In genomic region chr13:90171649-90172048, GRCh38 we compare ENCODE assay signal across 20 cellular contexts.
DNase-seq lines count a peak whose midpoint lies in the region; ATAC-seq and TF ChIP-seq lines count a peak whose summit lies in the region.
"Had no signal": no experiment of that assay in that cellular context is flagged by ENCODE, and none has a peak within 500 bp of the region (broad histone marks: within the 10 kb centered on the region; RNA-seq: fewer than 3 reads in every experiment).

No MANE protein-coding gene starts in this region.

- no peaks in the 10 kb centered on the region for H3K9me3 ChIP-seq in mammary epithelial cell (replicated peaks; ENCODE audit: insufficient read depth, low read length)

- H3K9me3 Mint-ChIP-seq in MCF 10A (ENCODE audit: unreplicated experiment) (no peaks in the 10 kb centered on the region), Calu3 (ENCODE audit: low read depth, unreplicated experiment) (no peaks in the 10 kb centered on the region)

- TF ChIP-seq CTCF in mammary epithelial cell (conservative IDR thresholded peaks at IDR 0.05 in 1 of 2, IDR thresholded peaks at IDR 0.05 in 1 of 2; ENCODE audit: extremely low read depth in 1 of 2, insufficient read depth in 1 of 2, low read depth in 1 of 2, low read length in 2 of 2) (no peak), MCF 10A (IDR thresholded peaks at IDR 0.05; ENCODE audit: unreplicated experiment) (no peak), fibroblast of mammary gland (conservative IDR thresholded peaks at IDR 0.05; ENCODE audit: control insufficient read depth, insufficient read depth, low read depth, low read length) (no peak), Calu3 (IDR thresholded peaks at IDR 0.05; ENCODE audit: unreplicated experiment) (no peak)

- no peak overlapping the region for H3K4me2 ChIP-seq in mammary epithelial cell (ENCODE audit: insufficient read depth, low read depth, low read length)
- H3K4me2 ChIP-seq: KMS-11 had no signal

- ATAC-seq in Right ventricle myocardium superior (ENCODE audit: poor library complexity), result no peak
- ATAC-seq: HepG2 had no signal

- POLR2A ChIA-PET in MCF 10A (lab: Yijun Ruan, JAX), result no interaction called here

- no peak overlapping the region for H3K27ac Mint-ChIP-seq in MCF 10A (ENCODE audit: low read depth, unreplicated experiment)
- H3K27ac Mint-ChIP-seq in Calu3 (ENCODE audit: unreplicated experiment), result no peak overlapping the region

- DNase-seq in mammary epithelial cell, result peak; percentile 26
- no peak for DNase-seq in MCF 10A (ENCODE audit: unreplicated experiment)
- peak; percentile 67 for DNase-seq in amniotic epithelial cell (ENCODE audit: low read depth)
- DNase-seq in fibroblast of mammary gland (ENCODE audit: low read depth), result peak; percentile 0
- no peak for DNase-seq in SIG-M5 treated with dmso at 0.1 percent for 504 hours (lab: John Stamatoyannopoulos, UW; ENCODE audit: unreplicated experiment)
- DNase-seq in AG08396 (ENCODE audit: low spot score), result no peak
- DNase-seq in Calu3, result no peak
- no peak for DNase-seq in Right ventricle myocardium superior
- DNase-seq: C1 segment of cervical spinal cord; DND-41; NCI-H1105 treated with DMSO at 0.1 percent for 48 hours; NCI-H1694 treated with DMSO at 0.1 percent for 48 hours; NCI-H345; NCI-H526; NK-92 treated with Interleukin-12 subunit alpha and Interleukin-12 subunit beta, amount 100 ng/mL, for 24 hours; OCI-M1; SIG-M5 had no signal

- no peaks in the 10 kb centered on the region for H3K4me1 ChIP-seq in mammary epithelial cell (ENCODE audit: insufficient read depth, low read length)

- CTCF ChIA-PET in mammary epithelial cell (lab: Charles Lee; ENCODE audit: low non-redundant PET), result no interaction called here
- CTCF ChIA-PET in MCF 10A (lab: Yijun Ruan, JAX), result no interaction called here
- CTCF ChIA-PET in Calu3 (lab: Charles Lee), result no interaction called here

- no peaks in the 10 kb centered on the region for H3K36me3 ChIP-seq in mammary epithelial cell (ENCODE audit: insufficient read depth, low read length)

- no peaks in the 10 kb centered on the region for H4K20me1 ChIP-seq in mammary epithelial cell (ENCODE audit: insufficient read depth, low read length)

- H3K4me3 Mint-ChIP-seq in MCF 10A (ENCODE audit: unreplicated experiment) (no peak overlapping the region), Calu3 (ENCODE audit: low read depth, unreplicated experiment) (no peak overlapping the region)

- no peaks in the 10 kb centered on the region for H3K79me2 ChIP-seq in mammary epithelial cell (ENCODE audit: insufficient read depth, low read length)

- intact Hi-C loops in mammary epithelial cell (cut with micrococcal nuclease), result no loop called here
- intact Hi-C loops in MCF 10A (cut with micrococcal nuclease), result no loop called here
- intact Hi-C loops in Calu3 (cut with micrococcal nuclease; ENCODE audit: unreplicated experiment), result no loop called here
- intact Hi-C loops in Right ventricle myocardium superior (cut with DNase I), result no loop called here

- H3K36me3 Mint-ChIP-seq in MCF 10A (ENCODE audit: insufficient read depth, unreplicated experiment) (no peaks in the 10 kb centered on the region), Calu3 (ENCODE audit: insufficient read depth, unreplicated experiment) (no peaks in the 10 kb centered on the region)

- H3K9ac ChIP-seq in mammary epithelial cell (ENCODE audit: insufficient read depth, low read length), result no peak overlapping the region
- H3K9ac ChIP-seq: KMS-11 had no signal

- H2AFZ ChIP-seq in mammary epithelial cell (ENCODE audit: low read depth, low read length), result no peak overlapping the region

- dilution Hi-C loops in mammary epithelial cell (cut with HindIII; ENCODE audit: low sequenced_read_pairs), result no loop called here

- in situ Hi-C loops in mammary epithelial cell (cut with MboI; ENCODE audit: low sequenced_read_pairs in 2 of 2), result no loop called here

- H3K27me3 Mint-ChIP-seq in MCF 10A (ENCODE audit: insufficient read depth, unreplicated experiment) (no peaks in the 10 kb centered on the region), Calu3 (ENCODE audit: unreplicated experiment) (no peaks in the 10 kb centered on the region)

- H3K27ac ChIP-seq in mammary epithelial cell (ENCODE audit: insufficient read depth, low read depth, low read length), result no peak overlapping the region
- H3K27ac ChIP-seq: 22Rv1, KMS-11 had no signal

- no TSS peak for BruUV-seq in mammary epithelial cell (replicated peaks; lab: Mats Ljungman, UMichigan)
- no TSS peak for BruUV-seq in MCF 10A (replicated peaks; lab: Mats Ljungman, UMichigan)
- no TSS peak for BruUV-seq in Calu3 (replicated peaks; lab: Mats Ljungman, UMichigan)

- H3K4me1 Mint-ChIP-seq in MCF 10A (ENCODE audit: insufficient read depth, unreplicated experiment), result no peaks in the 10 kb centered on the region
- H3K4me1 Mint-ChIP-seq in Calu3 (ENCODE audit: low read depth, unreplicated experiment), result no peaks in the 10 kb centered on the region

- no peak overlapping the region for H3K4me3 ChIP-seq in mammary epithelial cell (replicated peaks in 1 of 3; ENCODE audit: insufficient read depth in 1 of 3, low read depth in 2 of 3, low read length in 3 of 3)
- H3K4me3 ChIP-seq in fibroblast of mammary gland (ENCODE audit: control insufficient read depth, low read depth, low read length), result no peak overlapping the region

- WGBS in mammary epithelial cell (ENCODE audit: low coverage, missing lambda C conversion rate), result 19% methylated on average over 1 of the region's 1 CpG

- no peaks in the 10 kb centered on the region for H3K27me3 ChIP-seq in mammary epithelial cell (ENCODE audit: insufficient read depth, low read length)

Comparison
In these comparisons a context has a peak if more than half of its experiments do, and no peak if none do; other contexts are left out.
1. DNase-seq: peak in mammary epithelial cell (single experiment), amniotic epithelial cell (single experiment) and fibroblast of mammary gland (single experiment); none in MCF 10A (single experiment), SIG-M5 treated with dmso at 0.1 percent for 504 hours (single experiment), AG08396 (single experiment), Calu3 (single experiment) and Right ventricle myocardium superior (single experiment).